Comparison of ENCODE assay signal across 9 cellular contexts in genomic region chr7:159197066-159197975, GRCh38. TPM values are rescaled to one million over a fixed set of nuclear protein-coding genes. Genes with fewer than 3 reads are reported as not detected.
DNase-seq lines count a peak whose midpoint lies in the region; ATAC-seq and TF ChIP-seq lines count a peak whose summit lies in the region.
"Had no signal": no experiment of that assay in that cellular context is flagged by ENCODE, and none has a peak within 500 bp of the region (broad histone marks: within the 10 kb centered on the region; RNA-seq: fewer than 3 reads in every experiment).

No MANE protein-coding gene starts in this region.

- H3K4me1 Mint-ChIP-seq in activated CD8-positive, alpha-beta T cell treated with anti-CD3 and anti-CD28 coated beads, Interleukin-2, amount 10 ng/mL, durations not matched to agents 7 days and 5 days (ENCODE audit: low read depth) = peaks cover 33% of the 10 kb centered on the region
- no peaks in the 10 kb centered on the region for H3K4me1 Mint-ChIP-seq in progenitor cell of endocrine pancreas (ENCODE audit: low read depth)

- H3K4me1 ChIP-seq in mucosa of rectum (ENCODE audit: control insufficient read depth in 2 of 2, insufficient read depth in 2 of 2, low read length in 2 of 2) (peaks cover 0 to 2% of the 10 kb centered on the region in 2 donors), BE2C (no peaks in the 10 kb centered on the region)

- H3K9me3 ChIP-seq in mucosa of rectum (ENCODE audit: control insufficient read depth in 2 of 2, low read length in 2 of 2) = no peaks in the 10 kb centered on the region
- H3K9me3 ChIP-seq in BE2C = no peaks in the 10 kb centered on the region

- peak overlapping the region; percentile 32 for H3K4me3 Mint-ChIP-seq in activated CD8-positive, alpha-beta T cell treated with anti-CD3 and anti-CD28 coated beads, Interleukin-2, amount 10 ng/mL, durations not matched to agents 7 days and 5 days
- no peak overlapping the region for H3K4me3 Mint-ChIP-seq in progenitor cell of endocrine pancreas (ENCODE audit: low read depth)

- H3K9me3 Mint-ChIP-seq in activated CD8-positive, alpha-beta T cell treated with anti-CD3 and anti-CD28 coated beads, Interleukin-2, amount 10 ng/mL, durations not matched to agents 7 days and 5 days (ENCODE audit: insufficient read depth) = no peaks in the 10 kb centered on the region
- H3K9me3 Mint-ChIP-seq in progenitor cell of endocrine pancreas (ENCODE audit: low read depth) = peaks cover 15% of the 10 kb centered on the region

- no peaks in the 10 kb centered on the region for H3K27me3 Mint-ChIP-seq in activated CD8-positive, alpha-beta T cell treated with anti-CD3 and anti-CD28 coated beads, Interleukin-2, amount 10 ng/mL, durations not matched to agents 7 days and 5 days (ENCODE audit: low read depth)
- no peaks in the 10 kb centered on the region for H3K27me3 Mint-ChIP-seq in progenitor cell of endocrine pancreas

- peak overlapping the region; percentile 15 to 26 for H3K4me3 ChIP-seq in mucosa of rectum (ENCODE audit: low read length in 2 of 2)
- H3K4me3 ChIP-seq in BE2C (ENCODE audit: low read depth, low read length) = no peak overlapping the region
- H3K4me3 ChIP-seq: lung had no signal

- no peak for TF ChIP-seq CTCF in progenitor cell of endocrine pancreas (IDR thresholded peaks at IDR 0.05; ENCODE audit: unreplicated experiment)
- TF ChIP-seq CTCF in BE2C (IDR thresholded peaks at IDR 0.05; ENCODE audit: low read depth, low read length) = no peak

- CTCF ChIA-PET in activated CD8-positive, alpha-beta T cell treated with anti-CD3 and anti-CD28 coated beads, Interleukin-2, amount 10 ng/mL, durations not matched to agents 7 days and 5 days (lab: Charles Lee) = interaction anchor here (0.9 kb wide), 1 partner anchor 10 kb away, joined by 3 read pairs; no protein-coding TSS in a partner anchor

- H3K36me3 Mint-ChIP-seq in activated CD8-positive, alpha-beta T cell treated with anti-CD3 and anti-CD28 coated beads, Interleukin-2, amount 10 ng/mL, durations not matched to agents 7 days and 5 days (ENCODE audit: low read depth) = no peaks in the 10 kb centered on the region
- H3K36me3 Mint-ChIP-seq in progenitor cell of endocrine pancreas (ENCODE audit: insufficient read depth) = no peaks in the 10 kb centered on the region

- H3K27ac ChIP-seq in mucosa of rectum (ENCODE audit: low read depth in 2 of 2, low read length in 2 of 2) = peak overlapping the region in 1 of 2 donors; percentile 32

- POLR2A ChIA-PET in activated CD8-positive, alpha-beta T cell treated with anti-CD3 and anti-CD28 coated beads, Interleukin-2, amount 10 ng/mL, durations not matched to agents 7 days and 5 days (lab: Charles Lee) = interaction anchor here (0.6 kb wide), 1 partner anchor 19 kb away, joined by 3 read pairs; no protein-coding TSS in a partner anchor

- peak overlapping the region; percentile 76 for H3K27ac Mint-ChIP-seq in activated CD8-positive, alpha-beta T cell treated with anti-CD3 and anti-CD28 coated beads, Interleukin-2, amount 10 ng/mL, durations not matched to agents 7 days and 5 days
- no peak overlapping the region for H3K27ac Mint-ChIP-seq in progenitor cell of endocrine pancreas

- H3K9ac ChIP-seq in mucosa of rectum (ENCODE audit: low read depth in 1 of 2, low read length in 2 of 2) = no peak overlapping the region

- H3K27me3 ChIP-seq in mucosa of rectum (ENCODE audit: control insufficient read depth in 2 of 2, insufficient read depth in 2 of 2, low read length in 2 of 2) = no peaks in the 10 kb centered on the region
- no peaks in the 10 kb centered on the region for H3K27me3 ChIP-seq in BE2C

- peak; percentile 74 for ATAC-seq in activated CD8-positive, alpha-beta T cell treated with anti-CD3 and anti-CD28 coated beads, Interleukin-2, amount 10 ng/mL, durations not matched to agents 7 days and 5 days

- DNase-seq in SIG-M5 treated with dmso at 0.1 percent for 504 hours (lab: John Stamatoyannopoulos, UW; ENCODE audit: unreplicated experiment) = peak; percentile 18
- no peak for DNase-seq in SIG-M5 (lab: John Stamatoyannopoulos, UW)
- DNase-seq in HT1080 (ENCODE audit: low read depth) = peak; percentile 40
- peak; percentile 37 for DNase-seq in activated CD8-positive, alpha-beta T cell treated with anti-CD3 and anti-CD28 coated beads, Interleukin-2, amount 10 ng/mL, durations not matched to agents 7 days and 5 days
- no peak for DNase-seq in anterior cingulate cortex (lab: John Stamatoyannopoulos, UW)
- DNase-seq in progenitor cell of endocrine pancreas (ENCODE audit: low spot score, unreplicated experiment) = no peak
- no peak for DNase-seq in BE2C

- no peaks in the 10 kb centered on the region for H3K36me3 ChIP-seq in mucosa of rectum (ENCODE audit: control insufficient read depth in 2 of 2, insufficient read depth in 2 of 2, low read length in 2 of 2)
- H3K36me3 ChIP-seq in BE2C = no peaks in the 10 kb centered on the region

RNA-seq across cellular contexts. Expression of gene VIPR2, which starts 52.7 kb away (rescaled TPM):
- total RNA-seq in HT1080 (2014; rRNA removed; shearing (Covaris generic)) = not detected in 2 replicates
- not detected in 2 replicates for polyA plus RNA-seq in HT1080 (2015; cell fraction: cytosol; rRNA removed)
- not detected in 2 replicates for polyA plus RNA-seq in HT1080 (2015; cell fraction: nucleus; rRNA removed)
- total RNA-seq in activated CD8-positive, alpha-beta T cell treated with anti-CD3 and anti-CD28 coated beads, Interleukin-2, amount 10 ng/mL, durations not matched to agents 7 days and 5 days = not detected
- 0.24 and 0.36 TPM in 2 replicates for total RNA-seq in progenitor cell of endocrine pancreas
- polyA plus RNA-seq in BE2C (2012; ENCODE audit: insufficient read depth, insufficient read length, low read depth) = 0.54 TPM

Comparison
In these comparisons a context has a peak if more than half of its experiments do, and no peak if none do; other contexts are left out.
1. DNase-seq: peak in SIG-M5 treated with dmso at 0.1 percent for 504 hours (single experiment), HT1080 (single experiment) and activated CD8-positive, alpha-beta T cell treated with anti-CD3 and anti-CD28 coated beads, Interleukin-2, amount 10 ng/mL, durations not matched to agents 7 days and 5 days (single experiment); none in SIG-M5 (single experiment), anterior cingulate cortex (0 of 58), progenitor cell of endocrine pancreas (single experiment) and BE2C (single experiment).